In the genomic region with DNA sequence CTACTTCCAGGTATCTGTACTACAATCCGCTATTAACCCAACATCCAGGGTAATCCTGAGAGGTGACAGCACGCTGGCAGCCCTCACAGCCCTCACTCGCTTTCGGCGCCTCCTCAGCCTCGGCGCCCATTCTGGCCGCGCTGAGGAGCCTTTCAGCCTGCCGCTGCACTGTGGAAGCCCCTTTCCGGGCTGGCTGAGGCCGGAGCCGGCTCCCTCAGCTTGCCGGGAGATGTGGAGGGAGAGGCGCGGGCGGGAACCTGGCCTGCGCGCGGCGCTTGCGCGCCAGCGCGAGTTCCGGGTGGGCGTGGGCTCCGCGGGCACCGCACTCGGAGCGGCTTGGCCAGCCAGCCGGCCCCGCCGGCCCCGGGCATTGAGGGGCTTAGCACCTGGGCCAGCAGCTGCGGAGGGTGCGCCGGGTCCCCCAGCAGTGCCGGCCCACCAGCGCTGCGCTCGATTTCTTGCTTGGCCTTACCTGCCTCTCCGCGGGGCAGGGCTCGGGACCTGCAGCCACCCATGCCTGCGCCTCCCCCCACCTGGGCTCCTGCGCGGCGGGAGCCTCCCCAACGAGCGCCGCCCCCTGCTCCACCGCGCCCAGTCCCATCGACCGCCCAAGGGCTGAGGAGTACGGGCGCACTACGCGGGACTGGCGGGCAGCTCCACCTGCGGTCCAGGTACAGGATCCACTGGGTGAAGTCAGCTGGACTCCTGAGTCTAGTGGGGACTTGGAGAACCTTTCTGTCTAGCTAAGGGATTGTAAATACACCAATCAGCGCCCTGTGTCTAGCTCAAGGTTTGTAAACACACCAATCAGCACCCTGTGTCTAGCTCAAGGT, we compare ENCODE assay signal across 8 cellular contexts.
DNase-seq lines count a peak whose midpoint lies in the region; ATAC-seq and TF ChIP-seq lines count a peak whose summit lies in the region.

No MANE protein-coding gene starts in this region.

- 30% methylated on average over 64 of the region's 64 CpGs for WGBS in thymus

- H3K4me3 Mint-ChIP-seq in osteocyte (ENCODE audit: unreplicated experiment) = no peak overlapping the region

- H3K9me3 ChIP-seq in thymus (ENCODE audit: control insufficient read depth) = no peaks in the 10 kb centered on the region

- peaks cover under 1% of the 10 kb centered on the region for H3K4me1 Mint-ChIP-seq in osteocyte (ENCODE audit: unreplicated experiment)

- H3K27ac ChIP-seq in thymus (ENCODE audit: low read depth) = no peak overlapping the region

- ATAC-seq in HG03103 (IDR thresholded peaks at IDR 0.05; ENCODE audit: low read depth, unreplicated experiment) (peak; percentile 42), left lobe of liver (peak; percentile 94), GM19324 (IDR thresholded peaks at IDR 0.05; ENCODE audit: low FRiP score, unreplicated experiment) (no peak)

- peak; percentile 23 for DNase-seq in CD1c-positive myeloid dendritic cell (ENCODE audit: extremely low spot score)
- no peak for DNase-seq in astrocyte of the cerebellum (ENCODE audit: low read depth)
- peak; percentile 62 for DNase-seq in left lobe of liver (ENCODE audit: low spot score)
- no peak for DNase-seq in osteocyte (ENCODE audit: extremely low spot score, unreplicated experiment)
- no peak for DNase-seq in NCI-H1048 (lab: John Stamatoyannopoulos, UW)

- TF ChIP-seq CTCF in astrocyte of the cerebellum (IDR thresholded peaks at IDR 0.05; ENCODE audit: low read depth, low read length, missing control alignments) (no peak), osteocyte (IDR thresholded peaks at IDR 0.05) (no peak)

- H3K36me3 Mint-ChIP-seq in osteocyte (ENCODE audit: unreplicated experiment) = no peaks in the 10 kb centered on the region

- H3K4me3 ChIP-seq in astrocyte of the cerebellum (ENCODE audit: low read depth, low read length) (peak overlapping the region; percentile 41), thymus (ENCODE audit: low read length) (peak overlapping the region; percentile 54)

- in situ Hi-C loops in astrocyte of the cerebellum (cut with HindIII; ENCODE audit: low sequenced_read_pairs) = no loop called here

- H3K4me1 ChIP-seq in thymus (ENCODE audit: control insufficient read depth, insufficient read depth, low read length) = peaks cover 2% of the 10 kb centered on the region

- no peaks in the 10 kb centered on the region for H3K9me3 Mint-ChIP-seq in osteocyte (ENCODE audit: unreplicated experiment)

- no peak overlapping the region for H3K27ac Mint-ChIP-seq in osteocyte (ENCODE audit: unreplicated experiment)

- peaks cover under 1% of the 10 kb centered on the region for H3K27me3 Mint-ChIP-seq in osteocyte (ENCODE audit: unreplicated experiment)

- no peaks in the 10 kb centered on the region for H3K27me3 ChIP-seq in thymus (ENCODE audit: control insufficient read depth, insufficient read depth)

- no peaks in the 10 kb centered on the region for H3K36me3 ChIP-seq in thymus (ENCODE audit: control insufficient read depth, insufficient read depth)

Comparison
In these comparisons a context has a peak if more than half of its experiments do, and no peak if none do; other contexts are left out.
1. DNase-seq: peak in CD1c-positive myeloid dendritic cell (single experiment) and left lobe of liver (single experiment); none in astrocyte of the cerebellum (single experiment), osteocyte (single experiment) and NCI-H1048 (single experiment).